ENCODE assay signal across 1 cellular context in genomic region chr19:19711306-19711933, GRCh38.
TF ChIP-seq lines count a peak whose summit lies in the region.

No MANE protein-coding gene starts in this region.

TF ChIP-seq in H1, 55 proteins besides CTCF, POLR2A, EP300 and RAD21:
- no peak for TF ChIP-seq BACH1 (IDR thresholded peaks at IDR 0.05; ENCODE audit: low read length)
- peak; percentile 72 for TF ChIP-seq ZNF274 (IDR thresholded peaks at IDR 0.05; ENCODE audit: borderline replicate concordance, extremely low read depth, low read length)
